In the genomic region with DNA sequence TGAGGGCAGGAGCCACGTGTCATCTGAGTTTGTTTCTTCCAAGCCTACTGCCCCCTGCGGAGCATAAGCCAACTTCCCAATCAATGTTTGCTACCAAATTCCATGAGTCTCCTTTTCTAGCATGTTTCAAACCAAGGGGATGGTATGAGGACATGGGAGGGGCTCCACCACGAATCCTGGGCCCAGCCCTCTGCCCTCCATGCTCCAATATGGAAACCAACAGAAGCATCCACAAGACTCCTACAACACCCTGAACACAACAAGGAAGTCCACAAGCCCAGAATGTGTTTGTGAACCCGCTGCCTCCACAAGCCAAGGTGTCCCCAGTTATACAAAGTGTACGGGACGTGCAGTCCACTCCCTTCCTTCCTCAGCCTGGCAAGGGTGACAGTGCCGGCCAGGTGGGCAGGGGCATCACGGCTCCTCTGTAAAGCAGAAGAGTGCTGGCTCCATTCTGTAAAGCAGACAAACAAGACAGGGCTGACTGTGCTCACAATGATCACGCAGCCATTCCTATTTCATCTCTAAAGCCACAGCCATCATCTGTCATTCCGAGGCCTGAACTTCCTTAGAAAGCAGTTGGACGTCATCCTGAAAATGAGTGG, we compare ENCODE assay signal across 16 cellular contexts.
DNase-seq lines count a peak whose midpoint lies in the region; ATAC-seq and TF ChIP-seq lines count a peak whose summit lies in the region.
"Had no signal": no experiment of that assay in that cellular context is flagged by ENCODE, and none has a peak within 500 bp of the region (broad histone marks: within the 10 kb centered on the region; RNA-seq: fewer than 3 reads in every experiment).

No MANE protein-coding gene starts in this region.

- peaks cover 0 to 31% (median 15%) of the 10 kb centered on the region in 3 donors for H3K9me3 ChIP-seq in tibial artery

- intact Hi-C loops in cardiac septum (cut with DNase I) (no loop called here), left ventricle myocardium superior (cut with micrococcal nuclease) (no loop called here), sciatic nerve (cut with DNase I) (no loop called here), tibial artery (cut with DNase I; ENCODE audit: low total_unique reads) (no loop called here)

- TF ChIP-seq CTCF in tibial artery (IDR thresholded peaks at IDR 0.05): no peak

- H3K36me3 ChIP-seq in tibial artery: no peaks in the 10 kb centered on the region
- H3K36me3 ChIP-seq: BLaER1 had no signal

- ATAC-seq in left ventricle myocardium superior: no peak
- no peak for ATAC-seq in sciatic nerve
- ATAC-seq: GM23338 had no signal

- H3K4me3 ChIP-seq in tibial artery: no peak overlapping the region
- H3K4me3 ChIP-seq: BLaER1, GM23338 had no signal

- H3K27ac ChIP-seq in tibial artery: no peak overlapping the region
- H3K27ac ChIP-seq: BLaER1, HL-60 had no signal

- DNase-seq in cardiac septum (ENCODE audit: low spot score) (peak; percentile 29), left ventricle myocardium superior (no peak), sciatic nerve (ENCODE audit: low spot score) (peak; percentile 27), tibial artery (peak; percentile 3 to 6), hippocampal formation (lab: John Stamatoyannopoulos, UW) (no peak)
- DNase-seq in activated CD4-positive, alpha-beta T cell treated with anti-CD3 and anti-CD28 coated beads for 4 hours: no peak
- no peak for DNase-seq in effector CD8-positive, alpha-beta T cell (lab: John Stamatoyannopoulos, UW)
- DNase-seq: 8988T; CD4-positive, alpha-beta memory T cell; DMS153; DMS79; GDM1; HCEC 1CT had no signal

- no peaks in the 10 kb centered on the region for H3K4me1 ChIP-seq in tibial artery
- H3K4me1 ChIP-seq: BLaER1 had no signal

- no peaks in the 10 kb centered on the region for H3K27me3 ChIP-seq in tibial artery
- H3K27me3 ChIP-seq: BLaER1 had no signal

Comparison
In these comparisons a context has a peak if more than half of its experiments do, and no peak if none do; other contexts are left out.
1. DNase-seq: peak in cardiac septum (single experiment), sciatic nerve (single experiment) and tibial artery (2 of 2); none in left ventricle myocardium superior (single experiment), activated CD4-positive, alpha-beta T cell treated with anti-CD3 and anti-CD28 coated beads for 4 hours (0 of 2), effector CD8-positive, alpha-beta T cell (single experiment) and hippocampal formation (0 of 2).